8 cellular contexts compared by ENCODE assay signal in genomic region chr20:3811421-3812258, GRCh38. TPM values are rescaled to one million over a fixed set of nuclear protein-coding genes. Genes with fewer than 3 reads are reported as not detected.
DNase-seq lines count a peak whose midpoint lies in the region; ATAC-seq, FAIRE-seq and TF ChIP-seq lines count a peak whose summit lies in the region.

No MANE protein-coding gene starts in this region.

- TF ChIP-seq CTCF in breast epithelium (IDR thresholded peaks at IDR 0.05), result no peak
- TF ChIP-seq CTCF in kidney epithelial cell (IDR thresholded peaks at IDR 0.05; ENCODE audit: insufficient read depth, low read length, poor library complexity, severe bottlenecking), result no peak

- TF ChIP-seq POLR2A in breast epithelium (IDR thresholded peaks at IDR 0.05) (peak; percentile 38), GM12891 (IDR thresholded peaks at IDR 0.05; ENCODE audit: low read depth, low read length) (no peak)

- H3K27me3 ChIP-seq in breast epithelium (no peaks in the 10 kb centered on the region), kidney epithelial cell (ENCODE audit: control insufficient read depth, insufficient read depth, low read length) (no peaks in the 10 kb centered on the region)

- intact Hi-C loops in breast epithelium (cut with DNase I; ENCODE audit: low total_unique reads), result loop anchor here (10.0 kb wide), 1 partner anchor 123 kb away; no protein-coding TSS in a partner anchor

- ATAC-seq in GM21528 (IDR thresholded peaks at IDR 0.05; ENCODE audit: low FRiP score, unreplicated experiment), result no peak

- H3K27ac ChIP-seq in breast epithelium, result peak overlapping the region; percentile 88 to 94

- DNase-seq in GM04503 (ENCODE audit: low read depth) (peak; percentile 95), NCI-H2107 (lab: John Stamatoyannopoulos, UW) (peak; percentile 78), breast epithelium (ENCODE audit: low spot score in 2 of 2) (peak; percentile 98 to 99), kidney epithelial cell (ENCODE audit: low read depth) (peak; percentile 74), GM12891 (ENCODE audit: insufficient read length, low spot score) (no peak)
- peak; percentile 85 for DNase-seq in activated CD4-positive, CD25-positive, alpha-beta regulatory T cell treated with anti-CD3 and anti-CD28 coated beads, Interleukin-2, amount 50 U/mL, for 16 hours (ENCODE audit: low read depth, low spot score)
- peak; percentile 85 to 89 for DNase-seq in stimulated activated CD4-positive, alpha-beta T cell treated with anti-CD3 and anti-CD28 coated beads, Interleukin-15, amount 100 ng/mL, for 1 hour (ENCODE audit: low read depth in 1 of 2, low spot score in 1 of 2)

- H3K36me3 ChIP-seq in breast epithelium (no peaks in the 10 kb centered on the region), kidney epithelial cell (ENCODE audit: control insufficient read depth, insufficient read depth, low read length) (no peaks in the 10 kb centered on the region)

- FAIRE-seq in GM12891 (lab: Jason Lieb, UNC), result no peak

- H3K4me3 ChIP-seq in breast epithelium, result peak overlapping the region; percentile 28 to 61 (median 45)
- H3K4me3 ChIP-seq in kidney epithelial cell (ENCODE audit: low read depth, low read length), result no peak overlapping the region

- no peaks in the 10 kb centered on the region for H3K9me3 ChIP-seq in breast epithelium

- peaks cover 13 to 17% of the 10 kb centered on the region in 2 donors for H3K4me1 ChIP-seq in breast epithelium

TF ChIP-seq in GM12891, 5 proteins besides CTCF, POLR2A, EP300 and RAD21:
- TF ChIP-seq TAF1 (IDR thresholded peaks at IDR 0.05; ENCODE audit: low read depth, low read length) (no peak), POLR2AphosphoS5 (IDR thresholded peaks at IDR 0.05; ENCODE audit: low read depth, low read length) (no peak), POU2F2 (IDR thresholded peaks at IDR 0.05; ENCODE audit: low read depth, low read length) (no peak)

RNA-seq across cellular contexts. Expression of gene AP5S1, which starts 8.7 kb away (rescaled TPM):
- total RNA-seq in breast epithelium, result 10 to 100 TPM; 11.1 to 13.8 (median 11.8) TPM
- total RNA-seq in kidney epithelial cell, result 13.7 and 15.0 TPM in 2 replicates
- 6.9 TPM for polyA plus RNA-seq in GM12891 (2012; ENCODE audit: low read depth, missing spikeins)

RNA-seq across cellular contexts. Expression of gene CDC25B, which starts 15.5 kb away (rescaled TPM):
- total RNA-seq in breast epithelium, result 10 to 100 TPM; 18.1 to 25.0 (median 22.0) TPM
- total RNA-seq in kidney epithelial cell, result 8.3 and 13.0 TPM in 2 replicates
- 20.1 TPM for polyA plus RNA-seq in GM12891 (2012; ENCODE audit: low read depth, missing spikeins)

RNA-seq across cellular contexts. Expression of gene CENPB, which starts 25.1 kb away (rescaled TPM):
- total RNA-seq in breast epithelium (10 to 100 TPM; 55.5 to 69.8 (median 68.2) TPM), kidney epithelial cell (66.2 and 73.3 TPM in 2 replicates)
- polyA plus RNA-seq in GM12891 (2012; ENCODE audit: low read depth, missing spikeins), result 26.5 TPM

RNA-seq across cellular contexts. Expression of gene SPEF1, which starts 30.4 kb away (rescaled TPM):
- total RNA-seq in breast epithelium (under 1 TPM in 2 of 3 donors, not detected in 1; 0.33 to 0.88 TPM), kidney epithelial cell (0.07 TPM in 1 of 2 replicates, not detected in the other)
- 0.05 TPM for polyA plus RNA-seq in GM12891 (2012; ENCODE audit: low read depth, missing spikeins)

RNA-seq across cellular contexts. Expression of gene MAVS, which starts 35.0 kb away (rescaled TPM):
- 10 to 100 TPM; 23.3 to 32.3 (median 24.6) TPM for total RNA-seq in breast epithelium
- total RNA-seq in kidney epithelial cell, result 30.8 and 32.0 TPM in 2 replicates
- polyA plus RNA-seq in GM12891 (2012; ENCODE audit: low read depth, missing spikeins), result 7.8 TPM
